9 cellular contexts compared by ENCODE assay signal in the genomic region with DNA sequence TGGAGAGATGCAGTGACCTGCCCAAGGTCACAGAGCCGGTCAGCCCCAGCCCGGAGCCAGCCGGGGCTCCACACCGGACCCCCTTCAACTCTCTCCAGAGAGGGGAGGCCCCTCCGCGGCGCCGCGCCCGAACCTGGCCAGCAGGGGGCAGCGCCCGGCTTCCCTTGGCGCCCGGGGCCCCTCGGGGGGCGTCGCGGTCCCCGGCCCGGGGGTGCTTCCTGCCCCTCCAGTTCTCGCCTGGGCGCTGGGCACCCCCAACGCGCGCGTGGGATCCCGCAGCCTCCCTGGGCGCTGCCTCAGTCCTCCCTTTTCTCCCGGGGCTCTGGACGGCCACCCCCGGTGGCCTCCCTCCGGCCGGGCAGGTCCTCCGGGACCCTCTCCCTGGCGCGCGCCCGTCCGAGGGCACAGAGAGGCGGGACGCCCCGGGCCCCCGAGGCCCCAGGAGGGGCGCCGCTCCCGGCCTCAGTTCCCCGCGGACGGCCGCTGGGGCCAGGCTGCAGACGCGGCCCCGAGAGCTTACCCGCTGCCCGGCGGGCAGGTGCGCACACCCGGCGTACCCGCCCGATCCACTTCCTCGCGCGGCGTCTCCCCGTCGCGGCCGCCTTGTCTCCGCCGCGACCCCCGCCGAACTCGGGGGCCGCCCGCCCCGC. TPM values are rescaled to one million over a fixed set of nuclear protein-coding genes. Genes with fewer than 3 reads are reported as not detected.
DNase-seq lines count a peak whose midpoint lies in the region; ATAC-seq and TF ChIP-seq lines count a peak whose summit lies in the region.
"Had no signal": no experiment of that assay in that cellular context is flagged by ENCODE, and none has a peak within 500 bp of the region (broad histone marks: within the 10 kb centered on the region; RNA-seq: fewer than 3 reads in every experiment).

No MANE protein-coding gene starts in this region.

- no peaks in the 10 kb centered on the region for H3K36me3 Mint-ChIP-seq in CD4-positive, alpha-beta memory T cell
- H3K36me3 Mint-ChIP-seq in activated naive CD4-positive, alpha-beta T cell treated with anti-CD3 and anti-CD28 coated beads for 36 hours (ENCODE audit: low read depth): no peaks in the 10 kb centered on the region
- no peaks in the 10 kb centered on the region for H3K36me3 Mint-ChIP-seq in activated T-helper 2 cell treated with anti-CD3 and anti-CD28 coated beads, Interferon-gamma antibody, Interleukin-2, Interleukin-4, amounts not matched to agents 10 μg/mL and 5 μg/mL and 100 μg/mL, durations not matched to agents 14 hours and 24 hours and 36 hours (ENCODE audit: low read depth)
- H3K36me3 Mint-ChIP-seq: natural killer cell treated with Interleukin-12 subunit alpha and Interleukin-12 subunit beta and Interleukin-15 and Interleukin-18, amount 100 ng/mL, for 72 hours had no signal

- TF ChIP-seq CTCF in LNCAP (IDR thresholded peaks at IDR 0.05): peak; percentile 54

- H3K27ac Mint-ChIP-seq in CD4-positive, alpha-beta memory T cell: peak overlapping the region in 1 of 7 donors; percentile 51
- H3K27ac Mint-ChIP-seq in activated naive CD4-positive, alpha-beta T cell treated with anti-CD3 and anti-CD28 coated beads for 36 hours: no peak overlapping the region
- no peak overlapping the region for H3K27ac Mint-ChIP-seq in activated T-helper 2 cell treated with anti-CD3 and anti-CD28 coated beads, Interferon-gamma antibody, Interleukin-2, Interleukin-4, amounts not matched to agents 10 μg/mL and 5 μg/mL and 100 μg/mL, durations not matched to agents 14 hours and 24 hours and 36 hours
- H3K27ac Mint-ChIP-seq: natural killer cell treated with Interleukin-12 subunit alpha and Interleukin-12 subunit beta and Interleukin-15 and Interleukin-18, amount 100 ng/mL, for 72 hours had no signal

- no peak overlapping the region for H3K27ac ChIP-seq in CD4-positive, alpha-beta memory T cell (ENCODE audit: low read depth, low read length)

- intact Hi-C loops in CD4-positive, alpha-beta memory T cell (cut with micrococcal nuclease): no loop called here
- intact Hi-C loops in activated naive CD4-positive, alpha-beta T cell treated with anti-CD3 and anti-CD28 coated beads for 36 hours (cut with micrococcal nuclease): loop anchor here (2.0 kb wide), 1 partner anchor 188 kb away; no protein-coding TSS in a partner anchor
- intact Hi-C loops in activated T-helper 2 cell treated with anti-CD3 and anti-CD28 coated beads, Interferon-gamma antibody, Interleukin-2, Interleukin-4, amounts not matched to agents 10 μg/mL and 5 μg/mL and 100 μg/mL, durations not matched to agents 14 hours and 24 hours and 36 hours (cut with micrococcal nuclease): no loop called here

- ATAC-seq in GM19328 (IDR thresholded peaks at IDR 0.05; ENCODE audit: unreplicated experiment): no peak

- peak in 3 of 5 donors; percentile 11 to 12 (median 12) for DNase-seq in CD4-positive, alpha-beta memory T cell
- DNase-seq in activated naive CD4-positive, alpha-beta T cell treated with anti-CD3 and anti-CD28 coated beads for 36 hours: peak; percentile 28
- DNase-seq in stimulated activated CD4-positive, alpha-beta T cell treated with anti-CD3 and anti-CD28 coated beads, Interleukin-2, amount 100 ng/mL, for 24 hours: peak; percentile 33 to 51
- DNase-seq in mucosa of gallbladder (ENCODE audit: low spot score): no peak
- DNase-seq in activated T-helper 2 cell treated with anti-CD3 and anti-CD28 coated beads, Interferon-gamma antibody, Interleukin-2, Interleukin-4, amounts not matched to agents 10 μg/mL and 5 μg/mL and 100 μg/mL, durations not matched to agents 14 hours and 24 hours and 36 hours (ENCODE audit: low spot score): no peak

- peak overlapping the region in 7 of 8 donors; percentile 15 to 64 (median 50) for H3K4me3 Mint-ChIP-seq in CD4-positive, alpha-beta memory T cell
- H3K4me3 Mint-ChIP-seq in activated naive CD4-positive, alpha-beta T cell treated with anti-CD3 and anti-CD28 coated beads for 36 hours: peak overlapping the region; percentile 14
- H3K4me3 Mint-ChIP-seq in activated T-helper 2 cell treated with anti-CD3 and anti-CD28 coated beads, Interferon-gamma antibody, Interleukin-2, Interleukin-4, amounts not matched to agents 10 μg/mL and 5 μg/mL and 100 μg/mL, durations not matched to agents 14 hours and 24 hours and 36 hours (ENCODE audit: low read depth): no peak overlapping the region

- H3K27me3 Mint-ChIP-seq in CD4-positive, alpha-beta memory T cell: peaks cover 46% of the 10 kb centered on the region in 2 donors
- peaks cover 48% of the 10 kb centered on the region for H3K27me3 Mint-ChIP-seq in activated naive CD4-positive, alpha-beta T cell treated with anti-CD3 and anti-CD28 coated beads for 36 hours (ENCODE audit: low read depth)
- peaks cover 58% of the 10 kb centered on the region for H3K27me3 Mint-ChIP-seq in activated T-helper 2 cell treated with anti-CD3 and anti-CD28 coated beads, Interferon-gamma antibody, Interleukin-2, Interleukin-4, amounts not matched to agents 10 μg/mL and 5 μg/mL and 100 μg/mL, durations not matched to agents 14 hours and 24 hours and 36 hours (ENCODE audit: low read depth)

- H3K4me3 ChIP-seq in CD4-positive, alpha-beta memory T cell (ENCODE audit: low read length in 2 of 2): peak overlapping the region in 1 of 2 donors; percentile 9
- peak overlapping the region; percentile 62 for H3K4me3 ChIP-seq in iPS-11a (ENCODE audit: low read depth, low read length)

- H3K9me3 ChIP-seq in CD4-positive, alpha-beta memory T cell (ENCODE audit: control insufficient read depth in 1 of 2, low read length in 2 of 2): no peaks in the 10 kb centered on the region

- peaks cover 5 to 15% (median 9%) of the 10 kb centered on the region in 4 donors for H3K4me1 Mint-ChIP-seq in CD4-positive, alpha-beta memory T cell
- peaks cover 2% of the 10 kb centered on the region for H3K4me1 Mint-ChIP-seq in activated naive CD4-positive, alpha-beta T cell treated with anti-CD3 and anti-CD28 coated beads for 36 hours (ENCODE audit: low read depth)
- H3K4me1 Mint-ChIP-seq in activated T-helper 2 cell treated with anti-CD3 and anti-CD28 coated beads, Interferon-gamma antibody, Interleukin-2, Interleukin-4, amounts not matched to agents 10 μg/mL and 5 μg/mL and 100 μg/mL, durations not matched to agents 14 hours and 24 hours and 36 hours (ENCODE audit: low read depth): peaks cover 2% of the 10 kb centered on the region

- no peaks in the 10 kb centered on the region for H3K36me3 ChIP-seq in CD4-positive, alpha-beta memory T cell (ENCODE audit: insufficient read depth, low read length)

- H3K9me3 Mint-ChIP-seq in CD4-positive, alpha-beta memory T cell: no peaks in the 10 kb centered on the region
- H3K9me3 Mint-ChIP-seq in activated naive CD4-positive, alpha-beta T cell treated with anti-CD3 and anti-CD28 coated beads for 36 hours: no peaks in the 10 kb centered on the region
- H3K9me3 Mint-ChIP-seq in activated T-helper 2 cell treated with anti-CD3 and anti-CD28 coated beads, Interferon-gamma antibody, Interleukin-2, Interleukin-4, amounts not matched to agents 10 μg/mL and 5 μg/mL and 100 μg/mL, durations not matched to agents 14 hours and 24 hours and 36 hours: no peaks in the 10 kb centered on the region
- H3K9me3 Mint-ChIP-seq: natural killer cell treated with Interleukin-12 subunit alpha and Interleukin-12 subunit beta and Interleukin-15 and Interleukin-18, amount 100 ng/mL, for 72 hours had no signal

- CTCF ChIA-PET in CD4-positive, alpha-beta memory T cell (lab: Charles Lee; ENCODE audit: partially characterized antibody): interaction anchor here (1.5 kb wide), 1 partner anchor 188 kb away, joined by 3 read pairs; no protein-coding TSS in a partner anchor
- CTCF ChIA-PET in activated naive CD4-positive, alpha-beta T cell treated with anti-CD3 and anti-CD28 coated beads for 36 hours (lab: Charles Lee): interaction anchor here (1.0 to 1.1 kb wide), 2 partner anchors 10 to 22 kb away, joined by 3 to 4 read pairs; no protein-coding TSS in a partner anchor

- POLR2A ChIA-PET in CD4-positive, alpha-beta memory T cell (lab: Charles Lee; ENCODE audit: partially characterized antibody): no interaction called here

- peaks cover 14% of the 10 kb centered on the region for H3K4me1 ChIP-seq in CD4-positive, alpha-beta memory T cell (ENCODE audit: insufficient read depth, low read length)

- H3K27me3 ChIP-seq in CD4-positive, alpha-beta memory T cell (ENCODE audit: insufficient read depth, low read length): peaks cover 20% of the 10 kb centered on the region

RNA-seq across cellular contexts. Expression of a gene that starts 0.4 kb away (rescaled TPM):
- total RNA-seq in CD4-positive, alpha-beta memory T cell: not detected
- not detected for polyA plus RNA-seq in CD4-positive, alpha-beta memory T cell
- total RNA-seq in activated naive CD4-positive, alpha-beta T cell treated with anti-CD3 and anti-CD28 coated beads for 36 hours: not detected
- 7.0 TPM for total RNA-seq in mucosa of gallbladder
- total RNA-seq in activated T-helper 2 cell treated with anti-CD3 and anti-CD28 coated beads, Interferon-gamma antibody, Interleukin-2, Interleukin-4, amounts not matched to agents 10 μg/mL and 5 μg/mL and 100 μg/mL, durations not matched to agents 14 hours and 24 hours and 36 hours: not detected in 2 replicates
- total RNA-seq: natural killer cell treated with Interleukin-12 subunit alpha and Interleukin-12 subunit beta and Interleukin-15 and Interleukin-18, amount 100 ng/mL, for 72 hours had no signal

RNA-seq across cellular contexts. Expression of a gene that starts 48.2 kb away (rescaled TPM):
- total RNA-seq in CD4-positive, alpha-beta memory T cell: 10 to 100 TPM; 24.7 to 27.9 TPM
- 10 to 100 TPM; 11.6 to 39.3 TPM for polyA plus RNA-seq in CD4-positive, alpha-beta memory T cell
- 10 to 100 TPM; 12.6 to 13.7 TPM for total RNA-seq in activated naive CD4-positive, alpha-beta T cell treated with anti-CD3 and anti-CD28 coated beads for 36 hours
- 40.8 TPM for total RNA-seq in mucosa of gallbladder
- 19.7 and 21.6 TPM in 2 replicates for total RNA-seq in activated T-helper 2 cell treated with anti-CD3 and anti-CD28 coated beads, Interferon-gamma antibody, Interleukin-2, Interleukin-4, amounts not matched to agents 10 μg/mL and 5 μg/mL and 100 μg/mL, durations not matched to agents 14 hours and 24 hours and 36 hours

Comparison
In these comparisons a context has a peak if more than half of its experiments do, and no peak if none do; other contexts are left out.
1. DNase-seq: peak in CD4-positive, alpha-beta memory T cell (3 of 5), activated naive CD4-positive, alpha-beta T cell treated with anti-CD3 and anti-CD28 coated beads for 36 hours (single experiment) and stimulated activated CD4-positive, alpha-beta T cell treated with anti-CD3 and anti-CD28 coated beads, Interleukin-2, amount 100 ng/mL, for 24 hours (2 of 2); none in mucosa of gallbladder (single experiment) and activated T-helper 2 cell treated with anti-CD3 and anti-CD28 coated beads, Interferon-gamma antibody, Interleukin-2, Interleukin-4, amounts not matched to agents 10 μg/mL and 5 μg/mL and 100 μg/mL, durations not matched to agents 14 hours and 24 hours and 36 hours (single experiment).